Comparison of ENCODE assay signal across 19 cellular contexts in the genomic region with DNA sequence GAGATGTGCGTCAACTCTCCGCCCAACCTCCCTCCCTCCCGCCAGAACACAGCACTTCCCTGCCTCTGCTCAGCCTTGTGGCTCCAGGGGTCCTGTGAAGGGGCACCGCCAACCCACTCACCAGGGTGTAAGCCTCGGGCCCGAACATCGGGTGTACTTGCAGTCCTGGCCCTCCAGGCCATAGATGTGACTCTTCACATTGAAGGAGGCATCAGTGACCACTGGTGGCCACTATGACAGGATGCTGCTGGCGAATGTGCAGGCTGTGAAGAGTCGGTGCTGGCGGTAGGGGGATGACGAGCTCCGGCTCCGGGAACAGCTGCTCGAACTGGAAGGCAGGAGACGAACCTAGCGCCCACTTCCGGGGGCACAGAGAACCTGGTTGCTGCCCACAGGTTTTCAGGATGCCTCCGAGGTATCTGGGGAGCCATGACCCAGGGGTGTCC.
"Had no signal": no experiment of that assay in that cellular context is flagged by ENCODE, and none has a peak within 500 bp of the region (broad histone marks: within the 10 kb centered on the region; RNA-seq: fewer than 3 reads in every experiment).

No MANE protein-coding gene starts in this region.

- H3K36me3 ChIP-seq: breast epithelium, heart left ventricle, neural progenitor cell, pancreas, sigmoid colon, thoracic aorta had no signal

- H3K27ac ChIP-seq: breast epithelium, epithelial cell of prostate, heart left ventricle, neural progenitor cell, pancreas, sigmoid colon, thoracic aorta had no signal

- ATAC-seq: activated CD4-positive, CD25-positive, alpha-beta regulatory T cell treated with anti-CD3 and anti-CD28 coated beads, Interleukin-2, amount 50 U/mL, for 24 hours; activated naive CD8-positive, alpha-beta T cell treated with anti-CD3 and anti-CD28 coated beads, Interleukin-2, amount 50 U/mL, for 24 hours; activated T-helper 17 cell treated with anti-CD3 and anti-CD28 coated beads, Interleukin-2, amount 50 U/mL, for 72 hours; heart left ventricle; left colon; pancreas had no signal

- H3K9me3 ChIP-seq: breast epithelium, heart left ventricle, pancreas, sigmoid colon, thoracic aorta had no signal

- H3K27me3 Mint-ChIP-seq: activated naive CD8-positive, alpha-beta T cell treated with anti-CD3 and anti-CD28 coated beads, Interleukin-2, amount 50 U/mL, for 24 hours; activated T-helper 17 cell treated with anti-CD3 and anti-CD28 coated beads, Interleukin-2, amount 50 U/mL, for 72 hours had no signal

- H3K27me3 ChIP-seq: breast epithelium, neural progenitor cell, pancreas had no signal

- H3K36me3 Mint-ChIP-seq: mesothelial cell of epicardium, neural progenitor cell had no signal

- DNase-seq: activated CD4-positive, alpha-beta T cell treated with anti-CD3 and anti-CD28 coated beads, Interleukin-2, amount 50 U/mL, for 1 hour; activated naive CD4-positive, alpha-beta T cell treated with anti-CD3 and anti-CD28 coated beads for 36 hours; activated naive CD8-positive, alpha-beta T cell treated with anti-CD3 and anti-CD28 coated beads, Interleukin-2, amount 50 U/mL, for 24 hours; aorta; cerebellar nuclear complex; dermis blood vessel endothelial cell; heart left ventricle; left colon; sigmoid colon; stimulated activated CD4-positive, alpha-beta T cell treated with anti-CD3 and anti-CD28 coated beads, Interleukin-1b, Interleukin-23, amount 100 ng/mL, for 48 hours had no signal

- H3K4me3 ChIP-seq: breast epithelium, heart left ventricle, lung, neural progenitor cell, pancreas, sigmoid colon, thoracic aorta had no signal

- H3K4me1 ChIP-seq: breast epithelium, pancreas, sigmoid colon had no signal

- H3K27ac Mint-ChIP-seq: activated naive CD4-positive, alpha-beta T cell treated with anti-CD3 and anti-CD28 coated beads for 36 hours; activated naive CD8-positive, alpha-beta T cell treated with anti-CD3 and anti-CD28 coated beads, Interleukin-2, amount 50 U/mL, for 24 hours; activated T-helper 17 cell treated with anti-CD3 and anti-CD28 coated beads, Interleukin-2, amount 50 U/mL, for 72 hours; mesothelial cell of epicardium; neural progenitor cell had no signal

- H3K4me3 Mint-ChIP-seq: activated naive CD4-positive, alpha-beta T cell treated with anti-CD3 and anti-CD28 coated beads for 36 hours; activated naive CD8-positive, alpha-beta T cell treated with anti-CD3 and anti-CD28 coated beads, Interleukin-2, amount 50 U/mL, for 24 hours; activated T-helper 17 cell treated with anti-CD3 and anti-CD28 coated beads, Interleukin-2, amount 50 U/mL, for 72 hours; mesothelial cell of epicardium; neural progenitor cell had no signal

- H3K9me3 Mint-ChIP-seq: activated naive CD4-positive, alpha-beta T cell treated with anti-CD3 and anti-CD28 coated beads for 36 hours; activated naive CD8-positive, alpha-beta T cell treated with anti-CD3 and anti-CD28 coated beads, Interleukin-2, amount 50 U/mL, for 24 hours; activated T-helper 17 cell treated with anti-CD3 and anti-CD28 coated beads, Interleukin-2, amount 50 U/mL, for 72 hours; mesothelial cell of epicardium; neural progenitor cell had no signal
